ENCODE assay signal across 8 cellular contexts in the genomic region with DNA sequence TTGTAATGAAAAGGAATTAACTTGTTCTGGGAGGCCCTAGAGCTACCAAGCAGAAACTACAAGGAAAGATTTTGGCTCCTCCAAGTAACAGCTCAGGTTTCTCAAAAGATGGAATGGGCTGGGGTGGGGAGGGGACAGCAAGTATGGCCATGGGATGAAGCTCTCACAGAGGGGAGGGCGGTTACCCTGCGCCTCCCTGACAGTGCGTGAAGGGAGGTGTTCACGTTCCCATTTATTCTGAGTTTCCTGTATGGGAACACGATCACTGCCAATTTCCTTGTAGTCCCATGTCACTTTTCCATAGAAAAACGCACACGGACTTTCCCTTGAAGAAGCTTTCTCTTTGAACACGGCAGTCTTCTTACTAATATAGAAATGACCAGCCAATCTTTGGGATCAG. TPM values are rescaled to one million over a fixed set of nuclear protein-coding genes. Genes with fewer than 3 reads are reported as not detected.
DNase-seq lines count a peak whose midpoint lies in the region; ATAC-seq, FAIRE-seq and TF ChIP-seq lines count a peak whose summit lies in the region.

No MANE protein-coding gene starts in this region.

- H3K27ac Mint-ChIP-seq in activated naive CD4-positive, alpha-beta T cell treated with anti-CD3 and anti-CD28 coated beads, Interleukin-2, amount 10 ng/mL, durations not matched to agents 7 days and 5 days, result peak overlapping the region; percentile 80
- peak overlapping the region; percentile 98 for H3K27ac Mint-ChIP-seq in memory B cell

- H3K4me3 Mint-ChIP-seq in activated naive CD4-positive, alpha-beta T cell treated with anti-CD3 and anti-CD28 coated beads, Interleukin-2, amount 10 ng/mL, durations not matched to agents 7 days and 5 days, result no peak overlapping the region
- H3K4me3 Mint-ChIP-seq in memory B cell, result peak overlapping the region; percentile 86

- TF ChIP-seq CTCF in ascending aorta (IDR thresholded peaks at IDR 0.05), result no peak
- TF ChIP-seq CTCF in upper lobe of right lung (IDR thresholded peaks at IDR 0.05), result no peak

- ATAC-seq in memory B cell (ENCODE audit: low read depth) (no peak), upper lobe of right lung (no peak)

- H3K9me3 Mint-ChIP-seq in activated naive CD4-positive, alpha-beta T cell treated with anti-CD3 and anti-CD28 coated beads, Interleukin-2, amount 10 ng/mL, durations not matched to agents 7 days and 5 days, result peaks cover 1% of the 10 kb centered on the region
- H3K9me3 Mint-ChIP-seq in memory B cell, result peaks cover 3% of the 10 kb centered on the region

- H3K27ac ChIP-seq in ascending aorta (peak overlapping the region; percentile 78 to 84), upper lobe of right lung (peak overlapping the region; percentile 77)

- no peak for DNase-seq in activated naive CD4-positive, alpha-beta T cell treated with anti-CD3 and anti-CD28 coated beads, Interleukin-2, amount 10 ng/mL, durations not matched to agents 7 days and 5 days
- no peak for DNase-seq in activated naive CD4-positive, alpha-beta T cell treated with Interleukin-2 at 50 U/mL for 16 hours
- no peak for DNase-seq in ascending aorta (ENCODE audit: low spot score in 2 of 2)
- DNase-seq in memory B cell (ENCODE audit: low spot score in 2 of 2), result no peak
- DNase-seq in upper lobe of right lung, result no peak
- no peak for DNase-seq in urothelium cell line (ENCODE audit: low spot score)
- DNase-seq in T-helper 2 cell, result no peak
- DNase-seq in nucleus accumbens (lab: John Stamatoyannopoulos, UW), result no peak

- H3K27me3 ChIP-seq in ascending aorta (no peaks in the 10 kb centered on the region), upper lobe of right lung (no peaks in the 10 kb centered on the region)

- H3K4me1 Mint-ChIP-seq in activated naive CD4-positive, alpha-beta T cell treated with anti-CD3 and anti-CD28 coated beads, Interleukin-2, amount 10 ng/mL, durations not matched to agents 7 days and 5 days, result peaks cover 79% of the 10 kb centered on the region
- H3K4me1 Mint-ChIP-seq in memory B cell, result peaks cover 77% of the 10 kb centered on the region

- FAIRE-seq in urothelium cell line (lab: Jason Lieb, UNC), result no peak

- CTCF ChIA-PET in activated naive CD4-positive, alpha-beta T cell treated with anti-CD3 and anti-CD28 coated beads, Interleukin-2, amount 10 ng/mL, durations not matched to agents 7 days and 5 days (lab: Charles Lee), result no interaction called here

- H3K36me3 ChIP-seq in ascending aorta (no peaks in the 10 kb centered on the region), upper lobe of right lung (no peaks in the 10 kb centered on the region)

- peaks cover 43% of the 10 kb centered on the region for H3K36me3 Mint-ChIP-seq in activated naive CD4-positive, alpha-beta T cell treated with anti-CD3 and anti-CD28 coated beads, Interleukin-2, amount 10 ng/mL, durations not matched to agents 7 days and 5 days
- H3K36me3 Mint-ChIP-seq in memory B cell, result peaks cover 10% of the 10 kb centered on the region

- peaks cover 38 to 69% of the 10 kb centered on the region in 2 donors for H3K4me1 ChIP-seq in ascending aorta
- H3K4me1 ChIP-seq in upper lobe of right lung, result peaks cover 91% of the 10 kb centered on the region

- H3K4me3 ChIP-seq in ascending aorta, result peak overlapping the region; percentile 9 to 36
- no peak overlapping the region for H3K4me3 ChIP-seq in upper lobe of right lung

- H3K27me3 Mint-ChIP-seq in activated naive CD4-positive, alpha-beta T cell treated with anti-CD3 and anti-CD28 coated beads, Interleukin-2, amount 10 ng/mL, durations not matched to agents 7 days and 5 days, result no peaks in the 10 kb centered on the region
- no peaks in the 10 kb centered on the region for H3K27me3 Mint-ChIP-seq in memory B cell

- intact Hi-C loops in ascending aorta (cut with DNase I) (no loop called here), upper lobe of right lung (cut with DNase I) (no loop called here)

- H3K9me3 ChIP-seq in ascending aorta, result no peaks in the 10 kb centered on the region
- H3K9me3 ChIP-seq in upper lobe of right lung, result no peaks in the 10 kb centered on the region

RNA-seq across cellular contexts. Expression of gene CDC42EP3, which starts 17.0 kb away (rescaled TPM):
- 65.5 TPM for total RNA-seq in ascending aorta
- total RNA-seq in upper lobe of right lung, result 71.1 TPM
